Comparison of ENCODE assay signal across 20 cellular contexts in the genomic region with DNA sequence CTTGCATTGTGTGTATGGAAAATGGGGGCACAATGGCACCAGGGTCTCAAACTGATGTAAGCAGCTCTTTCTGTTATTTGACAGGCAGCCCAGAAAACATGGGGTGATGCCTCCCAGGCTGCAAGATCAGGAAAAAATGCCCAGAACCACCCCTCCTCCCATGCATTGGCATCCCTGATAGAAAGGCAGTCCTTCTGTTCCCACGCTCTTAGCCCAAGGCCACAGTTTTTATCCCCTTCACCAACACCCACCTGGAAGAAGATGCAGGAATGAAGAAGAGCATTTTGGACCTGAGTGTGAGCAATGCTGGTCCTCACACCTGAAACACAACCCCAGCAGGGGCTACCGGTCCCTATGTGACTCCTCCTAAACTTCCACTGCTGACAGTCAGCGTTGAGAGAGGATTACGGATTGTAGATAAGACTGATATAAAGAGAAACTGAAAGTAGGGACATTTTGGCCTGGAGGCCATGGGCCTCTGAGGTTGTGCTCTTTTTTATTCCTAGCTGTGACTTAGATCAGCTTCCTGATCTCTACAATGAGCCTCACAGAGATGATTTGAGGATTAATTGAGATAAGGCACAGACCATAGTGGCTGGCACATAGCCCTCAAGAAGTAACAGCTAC.
DNase-seq lines count a peak whose midpoint lies in the region; ATAC-seq, FAIRE-seq and TF ChIP-seq lines count a peak whose summit lies in the region.
"Had no signal": no experiment of that assay in that cellular context is flagged by ENCODE, and none has a peak within 500 bp of the region (broad histone marks: within the 10 kb centered on the region; RNA-seq: fewer than 3 reads in every experiment).

No MANE protein-coding gene starts in this region.

- H4K8ac ChIP-seq in H1 (ENCODE audit: extremely low read depth, insufficient read depth, low read length): no peak overlapping the region

- H4K5ac ChIP-seq in H1 (ENCODE audit: insufficient read length, low read depth, low read length): no peak overlapping the region

- no peak overlapping the region for H2BK120ac ChIP-seq in H1 (replicated peaks; ENCODE audit: low read depth, low read length)

- H2BK5ac ChIP-seq in H1 (ENCODE audit: low read depth, low read length): no peak overlapping the region

- H3K27ac ChIP-seq in H1 (ENCODE audit: low read depth, low read length) (no peak overlapping the region), neural cell (ENCODE audit: low read length) (peak overlapping the region; percentile 69)
- H3K27ac ChIP-seq: 22Rv1, left lung had no signal

- no peaks in the 10 kb centered on the region; the same call in 1 of the 2 replicates for H3K23me2 ChIP-seq in H1 (ENCODE audit: low read depth, low read length)

- H3K4ac ChIP-seq in H1 (replicated peaks; ENCODE audit: insufficient read length, low read depth, low read length): no peak overlapping the region

- no peak overlapping the region for H3K18ac ChIP-seq in H1 (ENCODE audit: extremely low read depth, low read length)

- H3K4me3 ChIP-seq in H1 (ENCODE audit: extremely low read depth in 1 of 4, insufficient read depth in 2 of 4, low read depth in 3 of 4, low read length in 4 of 4): no peak overlapping the region
- H3K4me3 ChIP-seq in neural cell (ENCODE audit: low read length): peak overlapping the region; percentile 6
- H3K4me3 ChIP-seq: GM12878, left lung had no signal

- no peaks in the 10 kb centered on the region for H3K9me3 ChIP-seq in H1 (ENCODE audit: insufficient read depth in 2 of 2, low read depth in 1 of 2, low read length in 1 of 2)
- H3K9me3 ChIP-seq in neural cell (ENCODE audit: low read length): no peaks in the 10 kb centered on the region
- H3K9me3 ChIP-seq: left lung had no signal

- FAIRE-seq in H1 (lab: Jason Lieb, UNC): no peak
- FAIRE-seq: GM12878 had no signal

- peak; percentile 14 for DNase-seq in DMS53 (lab: John Stamatoyannopoulos, UW)
- no peak for DNase-seq in DMS53 treated with DMSO at 0.1 percent for 48 hours (lab: John Stamatoyannopoulos, UW; ENCODE audit: unreplicated experiment)
- peak; percentile 59 for DNase-seq in M059J (ENCODE audit: low read depth)
- DNase-seq in H1 (ENCODE audit: low read depth in 1 of 2, low spot score in 2 of 2): no peak
- DNase-seq in SKM-1 treated with dmso at 0.1 percent for 144 hours (lab: John Stamatoyannopoulos, UW; ENCODE audit: unreplicated experiment): no peak
- DNase-seq in NCI-H2081 (lab: John Stamatoyannopoulos, UW): no peak
- DNase-seq: activated CD4-positive, CD25-positive, alpha-beta regulatory T cell; activated CD8-positive, alpha-beta T cell treated with anti-CD3 and anti-CD28 coated beads for 36 hours; activated T-cell treated with anti-CD3 and anti-CD28 coated beads, Interleukin-2, amount 50 U/mL, for 48 hours; Calu3; GF-D8; left lung; naive B cell; NCI-H187; NCI-H446 treated with DMSO at 0.1 percent for 48 hours; stimulated activated CD4-positive, alpha-beta T cell treated with anti-CD3 and anti-CD28 coated beads, Interleukin-12 subunit alpha, Interleukin-12 subunit beta, amount 100 ng/mL, for 4 hours had no signal

- H3K9ac ChIP-seq in H1 (replicated peaks in 1 of 4; ENCODE audit: extremely low read depth in 1 of 4, low read depth in 3 of 4, low read length in 3 of 4) (no peak overlapping the region), neural cell (ENCODE audit: low read length) (peak overlapping the region; percentile 33)

- no peak for TF ChIP-seq POLR2A in H1 (IDR thresholded peaks at IDR 0.05; ENCODE audit: control extremely low read depth in 1 of 2, low read depth in 2 of 2, low read length in 2 of 2)

- TF ChIP-seq RAD21 in H1 (IDR thresholded peaks at IDR 0.05 in 1 of 2, conservative IDR thresholded peaks at IDR 0.05 in 1 of 2; ENCODE audit: low read depth in 2 of 2, low read length in 2 of 2) (no peak), neural cell (conservative IDR thresholded peaks at IDR 0.05) (no peak)

- no peak for TF ChIP-seq CTCF in H1 (IDR thresholded peaks at IDR 0.05; ENCODE audit: control extremely low read depth in 1 of 3, insufficient read depth in 1 of 3, low read depth in 1 of 3, low read length in 3 of 3)
- TF ChIP-seq CTCF in neural cell (IDR thresholded peaks at IDR 0.05; ENCODE audit: poor library complexity, severe bottlenecking): no peak

- H3K36me3 ChIP-seq in H1 (ENCODE audit: control insufficient read depth in 2 of 4, insufficient read depth in 4 of 4, low read length in 3 of 4) (no peaks in the 10 kb centered on the region), neural cell (ENCODE audit: insufficient read depth, low read length) (no peaks in the 10 kb centered on the region)
- H3K36me3 ChIP-seq: left lung had no signal

- no peaks in the 10 kb centered on the region for H3K9me2 ChIP-seq in neural cell (ENCODE audit: insufficient read depth, low read length)

- no peak overlapping the region for H3K4me2 ChIP-seq in H1 (ENCODE audit: insufficient read depth in 1 of 2, low read depth in 2 of 2, low read length in 2 of 2)
- no peak overlapping the region for H3K4me2 ChIP-seq in neural cell (ENCODE audit: low read length)

- no peaks in the 10 kb centered on the region for H3K79me1 ChIP-seq in H1 (ENCODE audit: low read depth, low read length)

- H2BK12ac ChIP-seq in H1 (ENCODE audit: low read depth, low read length): no peak overlapping the region

- H3F3A ChIP-seq in neural cell (ENCODE audit: insufficient read depth, low read length, poor library complexity, severe bottlenecking): no peaks in the 10 kb centered on the region

- H3K79me2 ChIP-seq in H1 (ENCODE audit: control insufficient read depth in 1 of 2, insufficient read depth in 2 of 2, low read length in 2 of 2) (no peaks in the 10 kb centered on the region), neural cell (replicated peaks; ENCODE audit: insufficient read depth, low read length) (no peaks in the 10 kb centered on the region)

- WGBS in H1 (ENCODE audit: extremely low coverage in 1 of 2, insufficient coverage in 1 of 2, insufficient read length in 1 of 2, insufficient replicate concordance in 2 of 2, low coverage in 1 of 2, low lambda C conversion rate in 2 of 2, missing lambda C conversion rate in 1 of 2), 2 experiments: 91% methylated on average over 4 of the region's 4 CpGs; no CpG with 5 or more reads in 1 of the 2 experiments

- no peak overlapping the region for H4K91ac ChIP-seq in H1 (replicated peaks; ENCODE audit: insufficient read length, low read length)

- no peak overlapping the region for H2BK15ac ChIP-seq in H1 (ENCODE audit: low read length)

- no peak overlapping the region for H3K56ac ChIP-seq in H1 (replicated peaks; ENCODE audit: insufficient read length, low read depth, low read length)

- no peak overlapping the region for H2AK5ac ChIP-seq in H1 (ENCODE audit: low read depth, low read length)

- H3K27me3 ChIP-seq in H1 (replicated peaks in 1 of 4; ENCODE audit: control insufficient read depth in 3 of 4, extremely low read depth in 1 of 4, insufficient read depth in 3 of 4, low read length in 3 of 4) (no peaks in the 10 kb centered on the region), neural cell (ENCODE audit: insufficient read depth, low read depth, low read length) (no peaks in the 10 kb centered on the region)
- H3K27me3 ChIP-seq: left lung had no signal

- H2AFZ ChIP-seq in H1 (ENCODE audit: low read length): peak overlapping the region; percentile 63
- H2AFZ ChIP-seq in neural cell (ENCODE audit: low read depth, low read length): no peak overlapping the region

- H3K14ac ChIP-seq in H1 (ENCODE audit: insufficient read length): no peak overlapping the region

- H4K20me1 ChIP-seq in H1 (replicated peaks in 1 of 2; ENCODE audit: control insufficient read depth in 1 of 2, insufficient read depth in 2 of 2, low read length in 2 of 2): no peaks in the 10 kb centered on the region
- no peaks in the 10 kb centered on the region for H4K20me1 ChIP-seq in neural cell (ENCODE audit: insufficient read depth)

- H3K23ac ChIP-seq in H1 (ENCODE audit: insufficient read length): no peak overlapping the region

- POLR2A ChIA-PET in H1 (lab: Charles Lee; ENCODE audit: partially characterized antibody): no interaction called here

- CTCF ChIA-PET in H1 (lab: Charles Lee; ENCODE audit: partially characterized antibody): interaction anchor here (1.0 to 1.1 kb wide), 2 partner anchors 89 to 152 kb away, joined by 3 read pairs; no protein-coding TSS in a partner anchor

- no peaks in the 10 kb centered on the region for H3K4me1 ChIP-seq in H1 (replicated peaks in 1 of 4; ENCODE audit: control insufficient read depth in 3 of 4, insufficient read depth in 4 of 4, low read length in 3 of 4)
- H3K4me1 ChIP-seq: left lung had no signal

- TF ChIP-seq EP300 in H1 (IDR thresholded peaks at IDR 0.05; ENCODE audit: borderline replicate concordance in 1 of 2, low read depth in 2 of 2, low read length in 2 of 2): no peak
- no peak for TF ChIP-seq EP300 in neural cell (conservative IDR thresholded peaks at IDR 0.05; ENCODE audit: poor library complexity, severe bottlenecking)

- no peak for ATAC-seq in HG03159 (IDR thresholded peaks at IDR 0.05; ENCODE audit: unreplicated experiment)
- ATAC-seq: activated CD8-positive, alpha-beta T cell treated with anti-CD3 and anti-CD28 coated beads for 36 hours; GM12878; left lung had no signal

- no peak overlapping the region for H2BK20ac ChIP-seq in H1 (ENCODE audit: low read length)

TF ChIP-seq in H1, 55 proteins besides CTCF, POLR2A, EP300 and RAD21 (continues in another document):
- no peak for TF ChIP-seq CEBPB (IDR thresholded peaks at IDR 0.05; ENCODE audit: low read depth, low read length)
- TF ChIP-seq TAF7 (optimal IDR thresholded peaks at IDR 0.05; ENCODE audit: borderline replicate concordance, low read depth, low read length): no peak

TF ChIP-seq in neural cell, 6 proteins besides CTCF, POLR2A, EP300 and RAD21 (continues in another document):
- TF ChIP-seq POLR2AphosphoS5 (IDR thresholded peaks at IDR 0.05) (no peak), MXI1 (conservative IDR thresholded peaks at IDR 0.05; ENCODE audit: poor library complexity, severe bottlenecking) (no peak), EZH2 (IDR thresholded peaks at IDR 0.05; ENCODE audit: borderline replicate concordance, insufficient read depth, low read length, poor library complexity, severe bottlenecking) (no peak), TAF1 (IDR thresholded peaks at IDR 0.05; ENCODE audit: low read depth) (no peak)

Comparison
In these comparisons a context has a peak if more than half of its experiments do, and no peak if none do; other contexts are left out.
1. DNase-seq: peak in DMS53 (single experiment) and M059J (single experiment); none in DMS53 treated with DMSO at 0.1 percent for 48 hours (single experiment), H1 (0 of 2), SKM-1 treated with dmso at 0.1 percent for 144 hours (single experiment) and NCI-H2081 (0 of 2).